ENCODE assay signal across 1 cellular context in the genomic region with DNA sequence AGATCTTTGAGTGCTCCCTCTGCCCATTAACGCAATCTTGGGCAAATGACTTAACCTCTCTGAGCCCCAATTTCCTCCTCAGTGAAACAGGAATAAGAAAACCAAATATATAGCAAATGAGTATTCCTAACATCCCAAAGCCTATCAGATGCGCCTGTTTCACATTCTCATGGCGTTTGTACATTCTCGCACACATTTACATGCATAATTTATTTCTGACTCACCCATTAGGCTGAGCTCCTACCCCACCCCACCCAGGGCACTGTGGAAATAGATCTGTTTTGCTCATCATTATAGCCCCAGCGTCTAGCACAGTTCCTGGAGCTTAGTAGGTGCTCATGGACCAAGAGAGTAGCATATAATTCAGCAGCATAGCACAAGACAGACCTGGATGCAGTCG.
TF ChIP-seq lines count a peak whose summit lies in the region.

No MANE protein-coding gene starts in this region.

TF ChIP-seq in SK-N-SH, 30 proteins besides CTCF, POLR2A, EP300 and RAD21 (continued from another document):
- no peak for TF ChIP-seq CHD2 (IDR thresholded peaks at IDR 0.05; ENCODE audit: low read length, partially characterized antibody)
- no peak for TF ChIP-seq SMC3 (IDR thresholded peaks at IDR 0.05; ENCODE audit: low read depth, low read length)
- TF ChIP-seq FOSL2 (IDR thresholded peaks at IDR 0.05; ENCODE audit: borderline replicate concordance, low read depth), result peak; percentile 53; the same call in 1 of the 2 replicates
- TF ChIP-seq NFIC (IDR thresholded peaks at IDR 0.05; ENCODE audit: borderline replicate concordance), result no peak
- TF ChIP-seq, protein P1, sequence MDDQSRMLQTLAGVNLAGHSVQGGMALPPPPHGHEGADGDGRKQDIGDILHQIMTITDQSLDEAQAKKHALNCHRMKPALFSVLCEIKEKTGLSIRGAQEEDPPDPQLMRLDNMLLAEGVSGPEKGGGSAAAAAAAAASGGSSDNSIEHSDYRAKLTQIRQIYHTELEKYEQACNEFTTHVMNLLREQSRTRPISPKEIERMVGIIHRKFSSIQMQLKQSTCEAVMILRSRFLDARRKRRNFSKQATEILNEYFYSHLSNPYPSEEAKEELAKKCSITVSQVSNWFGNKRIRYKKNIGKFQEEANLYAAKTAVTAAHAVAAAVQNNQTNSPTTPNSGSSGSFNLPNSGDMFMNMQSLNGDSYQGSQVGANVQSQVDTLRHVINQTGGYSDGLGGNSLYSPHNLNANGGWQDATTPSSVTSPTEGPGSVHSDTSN (IDR thresholded peaks at IDR 0.05), result no peak
- TF ChIP-seq POLR2AphosphoS5 (IDR thresholded peaks at IDR 0.05; ENCODE audit: low read depth, low read length), result no peak
- TF ChIP-seq ELF1 (IDR thresholded peaks at IDR 0.05), result no peak
- TF ChIP-seq RXRA (IDR thresholded peaks at IDR 0.05; ENCODE audit: borderline replicate concordance, low read depth), result no peak
- TF ChIP-seq TCF12 (IDR thresholded peaks at IDR 0.05), result no peak; the same call in 1 of the 2 replicates
- no peak for TF ChIP-seq EZH2phosphoT487 (IDR thresholded peaks at IDR 0.05; ENCODE audit: borderline replicate concordance, low read depth)
- TF ChIP-seq, protein P2, sequence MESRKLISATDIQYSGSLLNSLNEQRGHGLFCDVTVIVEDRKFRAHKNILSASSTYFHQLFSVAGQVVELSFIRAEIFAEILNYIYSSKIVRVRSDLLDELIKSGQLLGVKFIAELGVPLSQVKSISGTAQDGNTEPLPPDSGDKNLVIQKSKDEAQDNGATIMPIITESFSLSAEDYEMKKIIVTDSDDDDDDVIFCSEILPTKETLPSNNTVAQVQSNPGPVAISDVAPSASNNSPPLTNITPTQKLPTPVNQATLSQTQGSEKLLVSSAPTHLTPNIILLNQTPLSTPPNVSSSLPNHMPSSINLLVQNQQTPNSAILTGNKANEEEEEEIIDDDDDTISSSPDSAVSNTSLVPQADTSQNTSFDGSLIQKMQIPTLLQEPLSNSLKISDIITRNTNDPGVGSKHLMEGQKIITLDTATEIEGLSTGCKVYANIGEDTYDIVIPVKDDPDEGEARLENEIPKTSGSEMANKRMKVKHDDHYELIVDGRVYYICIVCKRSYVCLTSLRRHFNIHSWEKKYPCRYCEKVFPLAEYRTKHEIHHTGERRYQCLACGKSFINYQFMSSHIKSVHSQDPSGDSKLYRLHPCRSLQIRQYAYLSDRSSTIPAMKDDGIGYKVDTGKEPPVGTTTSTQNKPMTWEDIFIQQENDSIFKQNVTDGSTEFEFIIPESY (IDR thresholded peaks at IDR 0.05; ENCODE audit: borderline replicate concordance, low read depth), result no peak
TF ChIP-seq in SK-N-SH: peak in this region for 2.
